In genomic region chr16:69555437-69555836, GRCh38 we compare ENCODE assay signal across 29 cellular contexts. TPM values are rescaled to one million over a fixed set of nuclear protein-coding genes. Genes with fewer than 3 reads are reported as not detected.
DNase-seq lines count a peak whose midpoint lies in the region; ATAC-seq, FAIRE-seq and TF ChIP-seq lines count a peak whose summit lies in the region.
"Had no signal": no experiment of that assay in that cellular context is flagged by ENCODE, and none has a peak within 500 bp of the region (broad histone marks: within the 10 kb centered on the region; RNA-seq: fewer than 3 reads in every experiment).

No MANE protein-coding gene starts in this region.

- H3K27ac Mint-ChIP-seq in activated CD8-positive, alpha-beta memory T cell treated with anti-CD3 and anti-CD28 coated beads, Interleukin-2, amount 10 ng/mL, durations not matched to agents 7 days and 5 days: peak overlapping the region; percentile 52
- no peak overlapping the region for H3K27ac Mint-ChIP-seq in activated CD4-positive, alpha-beta memory T cell treated with anti-CD3 and anti-CD28 coated beads, Interleukin-2, amount 10 ng/mL, durations not matched to agents 7 days and 5 days
- H3K27ac Mint-ChIP-seq in T-cell: no peak overlapping the region
- H3K27ac Mint-ChIP-seq: nephron had no signal

- H3K27ac ChIP-seq in small intestine (ENCODE audit: low read depth in 1 of 2, low read length in 1 of 2): no peak overlapping the region
- H3K27ac ChIP-seq in colonic mucosa: no peak overlapping the region
- H3K27ac ChIP-seq: dorsolateral prefrontal cortex, heart left ventricle, pancreas, upper lobe of left lung had no signal

- H3K9ac ChIP-seq in colonic mucosa (ENCODE audit: low read depth in 2 of 2, low read length in 2 of 2): no peak overlapping the region

- peaks cover 1% of the 10 kb centered on the region for H3K36me3 Mint-ChIP-seq in activated CD8-positive, alpha-beta memory T cell treated with anti-CD3 and anti-CD28 coated beads, Interleukin-2, amount 10 ng/mL, durations not matched to agents 7 days and 5 days
- H3K36me3 Mint-ChIP-seq in activated CD4-positive, alpha-beta memory T cell treated with anti-CD3 and anti-CD28 coated beads, Interleukin-2, amount 10 ng/mL, durations not matched to agents 7 days and 5 days (ENCODE audit: low read depth): no peaks in the 10 kb centered on the region
- H3K36me3 Mint-ChIP-seq in T-cell: no peaks in the 10 kb centered on the region

- H3K9me3 Mint-ChIP-seq in activated CD8-positive, alpha-beta memory T cell treated with anti-CD3 and anti-CD28 coated beads, Interleukin-2, amount 10 ng/mL, durations not matched to agents 7 days and 5 days (ENCODE audit: low read depth): no peaks in the 10 kb centered on the region
- no peaks in the 10 kb centered on the region for H3K9me3 Mint-ChIP-seq in activated CD4-positive, alpha-beta memory T cell treated with anti-CD3 and anti-CD28 coated beads, Interleukin-2, amount 10 ng/mL, durations not matched to agents 7 days and 5 days
- no peaks in the 10 kb centered on the region for H3K9me3 Mint-ChIP-seq in T-cell
- H3K9me3 Mint-ChIP-seq: nephron had no signal

- H3K36me3 ChIP-seq in small intestine (ENCODE audit: control insufficient read depth in 2 of 2, insufficient read depth in 2 of 2, low read length in 2 of 2): no peaks in the 10 kb centered on the region
- H3K36me3 ChIP-seq in colonic mucosa: no peaks in the 10 kb centered on the region
- H3K36me3 ChIP-seq: BE2C, heart left ventricle, pancreas, upper lobe of left lung had no signal

- H3K4me3 Mint-ChIP-seq in activated CD8-positive, alpha-beta memory T cell treated with anti-CD3 and anti-CD28 coated beads, Interleukin-2, amount 10 ng/mL, durations not matched to agents 7 days and 5 days: no peak overlapping the region
- no peak overlapping the region for H3K4me3 Mint-ChIP-seq in activated CD4-positive, alpha-beta memory T cell treated with anti-CD3 and anti-CD28 coated beads, Interleukin-2, amount 10 ng/mL, durations not matched to agents 7 days and 5 days
- H3K4me3 Mint-ChIP-seq in T-cell: no peak overlapping the region
- H3K4me3 Mint-ChIP-seq: nephron had no signal

- H3K9me3 ChIP-seq in small intestine (ENCODE audit: control insufficient read depth, low read depth): no peaks in the 10 kb centered on the region
- no peaks in the 10 kb centered on the region for H3K9me3 ChIP-seq in colonic mucosa
- H3K9me3 ChIP-seq: A549, BE2C, heart left ventricle, pancreas, upper lobe of left lung had no signal

- peaks cover 15% of the 10 kb centered on the region for H3K4me1 Mint-ChIP-seq in activated CD8-positive, alpha-beta memory T cell treated with anti-CD3 and anti-CD28 coated beads, Interleukin-2, amount 10 ng/mL, durations not matched to agents 7 days and 5 days
- peaks cover 19% of the 10 kb centered on the region for H3K4me1 Mint-ChIP-seq in activated CD4-positive, alpha-beta memory T cell treated with anti-CD3 and anti-CD28 coated beads, Interleukin-2, amount 10 ng/mL, durations not matched to agents 7 days and 5 days
- peaks cover 3 to 11% (median 5%) of the 10 kb centered on the region in 3 donors for H3K4me1 Mint-ChIP-seq in T-cell
- H3K4me1 Mint-ChIP-seq: nephron had no signal

- H3K27me3 Mint-ChIP-seq in activated CD8-positive, alpha-beta memory T cell treated with anti-CD3 and anti-CD28 coated beads, Interleukin-2, amount 10 ng/mL, durations not matched to agents 7 days and 5 days: no peaks in the 10 kb centered on the region
- H3K27me3 Mint-ChIP-seq in activated CD4-positive, alpha-beta memory T cell treated with anti-CD3 and anti-CD28 coated beads, Interleukin-2, amount 10 ng/mL, durations not matched to agents 7 days and 5 days: no peaks in the 10 kb centered on the region
- no peaks in the 10 kb centered on the region for H3K27me3 Mint-ChIP-seq in T-cell

- H3K27me3 ChIP-seq in small intestine (ENCODE audit: control insufficient read depth in 2 of 2, insufficient read depth in 2 of 2, low read length in 2 of 2) (no peaks in the 10 kb centered on the region), colonic mucosa (no peaks in the 10 kb centered on the region)
- H3K27me3 ChIP-seq: BE2C, dorsolateral prefrontal cortex, pancreas, upper lobe of left lung had no signal

- no peak for DNase-seq in activated CD8-positive, alpha-beta memory T cell treated with anti-CD3 and anti-CD28 coated beads, Interleukin-2, amount 10 ng/mL, durations not matched to agents 7 days and 5 days
- no peak for DNase-seq in activated CD8-positive, alpha-beta memory T cell treated with anti-CD3 and anti-CD28 coated beads, Interleukin-2, amount 50 U/mL, for 48 hours
- DNase-seq in NB4 (ENCODE audit: low read depth): peak; percentile 57
- peak; percentile 13 for DNase-seq in UCSD-AML1 (lab: John Stamatoyannopoulos, UW; ENCODE audit: unreplicated experiment)
- peak; percentile 29 for DNase-seq in small intestine
- DNase-seq in activated CD4-positive, alpha-beta memory T cell treated with anti-CD3 and anti-CD28 coated beads, Interleukin-2, amount 10 ng/mL, durations not matched to agents 7 days and 5 days: no peak
- DNase-seq in T-cell: no peak
- no peak for DNase-seq in colonic mucosa
- DNase-seq: activated CD4-positive, alpha-beta T cell treated with anti-CD3 and anti-CD28 coated beads, Interleukin-2, amount 50 U/mL, for 48 hours; activated naive CD4-positive, alpha-beta T cell; activated T-cell treated with anti-CD3 and anti-CD28 coated beads for 4 hours; aorta; BE2C; Calu3; caudate nucleus; dorsolateral prefrontal cortex; EL; heart left ventricle; NCI-H2171; NCI-H526 treated with DMSO at 0.1 percent for 48 hours; pancreas; right cardiac atrium; upper lobe of left lung had no signal

- TF ChIP-seq CTCF in NB4 (IDR thresholded peaks at IDR 0.05; ENCODE audit: low read depth, low read length): no peak
- no peak for TF ChIP-seq CTCF in colonic mucosa (IDR thresholded peaks at IDR 0.05)

- intact Hi-C loops in colonic mucosa (cut with DNase I): no loop called here

- POLR2A ChIA-PET in activated CD4-positive, alpha-beta memory T cell treated with anti-CD3 and anti-CD28 coated beads, Interleukin-2, amount 10 ng/mL, durations not matched to agents 7 days and 5 days (lab: Charles Lee): interaction anchor here (1.0 kb wide), 1 partner anchor 11 kb away, joined by 3 read pairs; no protein-coding TSS in a partner anchor
- POLR2A ChIA-PET in T-cell (lab: Charles Lee): interaction anchor here in 1 of 2 donors (0.6 kb wide), 2 partner anchors 41 to 177 kb away, joined by 3 to 8 read pairs; no protein-coding TSS in a partner anchor

- no peak for ATAC-seq in activated CD8-positive, alpha-beta memory T cell treated with anti-CD3 and anti-CD28 coated beads, Interleukin-2, amount 10 ng/mL, durations not matched to agents 7 days and 5 days
- ATAC-seq in T-cell (replicated peaks in 1 of 4): no peak
- ATAC-seq: A549, heart left ventricle, left lobe of liver, right cardiac atrium, Right ventricle myocardium inferior had no signal

- FAIRE-seq in small intestine (lab: Jason Lieb, UNC): no peak
- FAIRE-seq: A549, GM18507, H54, pancreas had no signal

- 21 to 28% (median 24%) methylated on average over 1 of the region's 1 CpG for WGBS in small intestine, 3 donors

- TF ChIP-seq POLR2A in NB4 (IDR thresholded peaks at IDR 0.05; ENCODE audit: extremely low read depth, insufficient read length): no peak

- CTCF ChIA-PET in activated CD8-positive, alpha-beta memory T cell treated with anti-CD3 and anti-CD28 coated beads, Interleukin-2, amount 10 ng/mL, durations not matched to agents 7 days and 5 days (lab: Charles Lee): interaction anchor here (0.6 kb wide), 1 partner anchor 719 kb away, joined by 3 read pairs; no protein-coding TSS in a partner anchor
- CTCF ChIA-PET in activated CD4-positive, alpha-beta memory T cell treated with anti-CD3 and anti-CD28 coated beads, Interleukin-2, amount 10 ng/mL, durations not matched to agents 7 days and 5 days (lab: Charles Lee): no interaction called here
- CTCF ChIA-PET in T-cell (lab: Charles Lee): interaction anchor here (0.6 to 0.7 kb wide), 3 partner anchors 21 to 170 kb away, joined by 4 read pairs; no protein-coding TSS in a partner anchor

- H3K4me3 ChIP-seq in NB4 (ENCODE audit: low read depth, low read length) (no peak overlapping the region), small intestine (ENCODE audit: low read depth in 1 of 2, low read length in 2 of 2) (no peak overlapping the region), colonic mucosa (no peak overlapping the region)
- H3K4me3 ChIP-seq: A549, dorsolateral prefrontal cortex, heart left ventricle, pancreas, upper lobe of left lung had no signal

- H3K4me1 ChIP-seq in small intestine (ENCODE audit: control insufficient read depth in 2 of 2, insufficient read depth in 1 of 2, low read depth in 1 of 2, low read length in 1 of 2): no peaks in the 10 kb centered on the region
- no peaks in the 10 kb centered on the region for H3K4me1 ChIP-seq in colonic mucosa
- H3K4me1 ChIP-seq: A549, pancreas, upper lobe of left lung had no signal

RNA-seq across cellular contexts. Expression of gene NFAT5, which starts 10.3 kb away (rescaled TPM):
- 10 to 100 TPM; 28.7 to 36.8 TPM for total RNA-seq in activated CD8-positive, alpha-beta memory T cell treated with anti-CD3 and anti-CD28 coated beads, Interleukin-2, amount 10 ng/mL, durations not matched to agents 7 days and 5 days
- 1 to 10 TPM in 2 of 3 donors, under 1 TPM in 1; 0.89 to 5.2 (median 1.4) TPM for polyA plus RNA-seq in small intestine
- total RNA-seq in activated CD4-positive, alpha-beta memory T cell treated with anti-CD3 and anti-CD28 coated beads, Interleukin-2, amount 10 ng/mL, durations not matched to agents 7 days and 5 days: 10 to 100 TPM; 19.7 to 21.3 TPM
- total RNA-seq in T-cell (10 to 100 TPM; 24.3 to 33.7 (median 27.8) TPM), colonic mucosa (10 to 100 TPM; 18.4 to 30.2 TPM)

Comparison
In these comparisons a context has a peak if more than half of its experiments do, and no peak if none do; other contexts are left out.
1. DNase-seq: peak in NB4 (single experiment), UCSD-AML1 (single experiment) and small intestine (single experiment); none in activated CD8-positive, alpha-beta memory T cell treated with anti-CD3 and anti-CD28 coated beads, Interleukin-2, amount 10 ng/mL, durations not matched to agents 7 days and 5 days (single experiment), activated CD8-positive, alpha-beta memory T cell treated with anti-CD3 and anti-CD28 coated beads, Interleukin-2, amount 50 U/mL, for 48 hours (single experiment), activated CD4-positive, alpha-beta memory T cell treated with anti-CD3 and anti-CD28 coated beads, Interleukin-2, amount 10 ng/mL, durations not matched to agents 7 days and 5 days (single experiment), T-cell (0 of 34) and colonic mucosa (single experiment).